18 cellular contexts compared by ENCODE assay signal in genomic region chr21:37193676-37194075, GRCh38.
DNase-seq lines count a peak whose midpoint lies in the region; ATAC-seq and TF ChIP-seq lines count a peak whose summit lies in the region.
"Had no signal": no experiment of that assay in that cellular context is flagged by ENCODE, and none has a peak within 500 bp of the region (broad histone marks: within the 10 kb centered on the region; RNA-seq: fewer than 3 reads in every experiment).

No MANE protein-coding gene starts in this region.

- no peak overlapping the region for H3K27ac Mint-ChIP-seq in activated CD4-positive, alpha-beta T cell treated with anti-CD3 and anti-CD28 coated beads, Interleukin-2, amount 10 ng/mL, durations not matched to agents 24 days and 14 days
- H3K27ac Mint-ChIP-seq in GM23338 (no peak overlapping the region), osteocyte (ENCODE audit: unreplicated experiment) (peak overlapping the region; percentile 37), endothelial cell (ENCODE audit: unreplicated experiment) (no peak overlapping the region)
- H3K27ac Mint-ChIP-seq: CD4-positive, alpha-beta T cell had no signal

- H3F3A ChIP-seq in GM23338 (replicated peaks; ENCODE audit: low read depth), result no peaks in the 10 kb centered on the region

- peak; percentile 58 for ATAC-seq in GM23338
- ATAC-seq: A549 had no signal

- no peak overlapping the region for H3K4me2 ChIP-seq in GM23338
- H3K4me2 ChIP-seq: A549 had no signal

- intact Hi-C loops in activated CD4-positive, alpha-beta T cell treated with anti-CD3 and anti-CD28 coated beads, Interleukin-2, amount 10 ng/mL, durations not matched to agents 24 days and 14 days (cut with micrococcal nuclease), result no loop called here

- H4K20me1 ChIP-seq in GM23338 (replicated peaks; ENCODE audit: insufficient read depth), result no peaks in the 10 kb centered on the region

- no peaks in the 10 kb centered on the region for H3K27me3 Mint-ChIP-seq in activated CD4-positive, alpha-beta T cell treated with anti-CD3 and anti-CD28 coated beads, Interleukin-2, amount 10 ng/mL, durations not matched to agents 24 days and 14 days
- H3K27me3 Mint-ChIP-seq in GM23338 (ENCODE audit: insufficient read depth, low read depth, poor library complexity) (peaks cover 5% of the 10 kb centered on the region), osteocyte (ENCODE audit: unreplicated experiment) (no peaks in the 10 kb centered on the region), endothelial cell (ENCODE audit: unreplicated experiment) (no peaks in the 10 kb centered on the region)
- H3K27me3 Mint-ChIP-seq: CD4-positive, alpha-beta T cell had no signal

- no peak overlapping the region for H2AFZ ChIP-seq in GM23338
- H2AFZ ChIP-seq: GM23248 had no signal

- H3K4me1 Mint-ChIP-seq in activated CD4-positive, alpha-beta T cell treated with anti-CD3 and anti-CD28 coated beads, Interleukin-2, amount 10 ng/mL, durations not matched to agents 24 days and 14 days, result peaks cover 7% of the 10 kb centered on the region
- H3K4me1 Mint-ChIP-seq in GM23338 (peaks cover 12% of the 10 kb centered on the region), osteocyte (ENCODE audit: unreplicated experiment) (peaks cover 26% of the 10 kb centered on the region), endothelial cell (ENCODE audit: unreplicated experiment) (no peaks in the 10 kb centered on the region)

- no peaks in the 10 kb centered on the region for H3K79me2 ChIP-seq in GM23338 (replicated peaks; ENCODE audit: insufficient read depth)

- no peaks in the 10 kb centered on the region; the same call in 1 of the 2 replicates for H3K4me1 ChIP-seq in GM23338 (ENCODE audit: insufficient read depth)
- H3K4me1 ChIP-seq: A549, Caco-2 had no signal

- no peak overlapping the region for H3K4me3 ChIP-seq in GM23338
- H3K4me3 ChIP-seq: A549, GM23248 had no signal

- TF ChIP-seq CTCF in GM23338 (conservative IDR thresholded peaks at IDR 0.05; ENCODE audit: low read depth in 2 of 2), result no peak
- TF ChIP-seq CTCF in osteocyte (IDR thresholded peaks at IDR 0.05), result no peak
- no peak for TF ChIP-seq CTCF in endothelial cell (IDR thresholded peaks at IDR 0.05; ENCODE audit: unreplicated experiment)

- peak; percentile 33 for DNase-seq in activated CD4-positive, alpha-beta T cell treated with anti-CD3 and anti-CD28 coated beads, Interleukin-2, amount 10 ng/mL, durations not matched to agents 24 days and 14 days
- no peak for DNase-seq in activated CD4-positive, alpha-beta T cell treated with anti-CD3 and anti-CD28 coated beads, Interleukin-2, amount 50 U/mL, for 48 hours
- DNase-seq in GM23338 (ENCODE audit: low spot score) (no peak), cerebellar cortex (ENCODE audit: low spot score) (peak; percentile 44), osteocyte (ENCODE audit: extremely low spot score, unreplicated experiment) (no peak), endothelial cell (ENCODE audit: low spot score) (no peak)
- DNase-seq in activated CD8-positive, alpha-beta memory T cell treated with anti-CD3 and anti-CD28 coated beads, Interleukin-2, amount 50 U/mL, for 4 hours, result no peak
- DNase-seq in NK-92 treated with Interleukin-12 subunit alpha and Interleukin-12 subunit beta, amount 100 ng/mL, for 24 hours (lab: John Stamatoyannopoulos, UW), result no peak
- DNase-seq: AML-193; Caco-2; CD4-positive, alpha-beta T cell; GF-D8; GM23248; HCEC 1CT had no signal

- H3K9me3 Mint-ChIP-seq in activated CD4-positive, alpha-beta T cell treated with anti-CD3 and anti-CD28 coated beads, Interleukin-2, amount 10 ng/mL, durations not matched to agents 24 days and 14 days, result no peaks in the 10 kb centered on the region
- H3K9me3 Mint-ChIP-seq in GM23338 (no peaks in the 10 kb centered on the region), osteocyte (ENCODE audit: unreplicated experiment) (no peaks in the 10 kb centered on the region), endothelial cell (ENCODE audit: unreplicated experiment) (no peaks in the 10 kb centered on the region)
- H3K9me3 Mint-ChIP-seq: CD4-positive, alpha-beta T cell had no signal

- no peaks in the 10 kb centered on the region for H3K36me3 ChIP-seq in GM23338 (ENCODE audit: insufficient read depth)

- H3K27me3 ChIP-seq in GM23338 (ENCODE audit: insufficient read depth), result no peaks in the 10 kb centered on the region

- H3K36me3 Mint-ChIP-seq in activated CD4-positive, alpha-beta T cell treated with anti-CD3 and anti-CD28 coated beads, Interleukin-2, amount 10 ng/mL, durations not matched to agents 24 days and 14 days (ENCODE audit: low read depth), result peaks cover 33% of the 10 kb centered on the region
- no peaks in the 10 kb centered on the region for H3K36me3 Mint-ChIP-seq in GM23338 (ENCODE audit: low read depth)
- H3K36me3 Mint-ChIP-seq in osteocyte (ENCODE audit: unreplicated experiment), result peaks cover 64% of the 10 kb centered on the region
- H3K36me3 Mint-ChIP-seq in endothelial cell (ENCODE audit: low read depth, unreplicated experiment), result peaks cover 52% of the 10 kb centered on the region

- no peaks in the 10 kb centered on the region for H3K9me2 ChIP-seq in GM23338 (ENCODE audit: insufficient read depth)

- no peak overlapping the region for H3K27ac ChIP-seq in GM23338 (ENCODE audit: low read depth)
- H3K27ac ChIP-seq: 22Rv1, A549, C4-2B, GM23248, HL-60 had no signal

- no peak overlapping the region for H3K4me3 Mint-ChIP-seq in activated CD4-positive, alpha-beta T cell treated with anti-CD3 and anti-CD28 coated beads, Interleukin-2, amount 10 ng/mL, durations not matched to agents 24 days and 14 days
- H3K4me3 Mint-ChIP-seq in GM23338 (no peak overlapping the region), osteocyte (ENCODE audit: unreplicated experiment) (no peak overlapping the region), endothelial cell (ENCODE audit: unreplicated experiment) (no peak overlapping the region)
- H3K4me3 Mint-ChIP-seq: CD4-positive, alpha-beta T cell had no signal

TF ChIP-seq in GM23338, 12 proteins besides CTCF, POLR2A, EP300 and RAD21 (continues in another document):
- TF ChIP-seq STAT1 (IDR thresholded peaks at IDR 0.05; ENCODE audit: unreplicated experiment) (no peak), EZH2phosphoT487 (IDR thresholded peaks at IDR 0.05; ENCODE audit: unreplicated experiment) (no peak), REST (IDR thresholded peaks at IDR 0.05; ENCODE audit: unreplicated experiment) (no peak)

Comparison
In these comparisons a context has a peak if more than half of its experiments do, and no peak if none do; other contexts are left out.
1. DNase-seq: peak in activated CD4-positive, alpha-beta T cell treated with anti-CD3 and anti-CD28 coated beads, Interleukin-2, amount 10 ng/mL, durations not matched to agents 24 days and 14 days (single experiment) and cerebellar cortex (single experiment); none in activated CD4-positive, alpha-beta T cell treated with anti-CD3 and anti-CD28 coated beads, Interleukin-2, amount 50 U/mL, for 48 hours (0 of 2), GM23338 (single experiment), osteocyte (single experiment), endothelial cell (single experiment), activated CD8-positive, alpha-beta memory T cell treated with anti-CD3 and anti-CD28 coated beads, Interleukin-2, amount 50 U/mL, for 4 hours (single experiment) and NK-92 treated with Interleukin-12 subunit alpha and Interleukin-12 subunit beta, amount 100 ng/mL, for 24 hours (single experiment).